ENCODE assay signal across 20 cellular contexts in genomic region chr10:70571636-70572439, GRCh38. TPM values are rescaled to one million over a fixed set of nuclear protein-coding genes. Genes with fewer than 3 reads are reported as not detected.
DNase-seq lines count a peak whose midpoint lies in the region; ATAC-seq, FAIRE-seq and TF ChIP-seq lines count a peak whose summit lies in the region.
"Had no signal": no experiment of that assay in that cellular context is flagged by ENCODE, and none has a peak within 500 bp of the region (broad histone marks: within the 10 kb centered on the region; RNA-seq: fewer than 3 reads in every experiment).

No MANE protein-coding gene starts in this region.

- no peak overlapping the region for H4K8ac ChIP-seq in IMR-90 (ENCODE audit: low read depth in 2 of 2, low read length in 2 of 2)

- 0 out of 2 replicates have a peak, but pooled peaks cover 2% of the 10 kb centered on the region for H3K4me1 ChIP-seq in IMR-90 (ENCODE audit: control insufficient read depth, insufficient read depth, low read length)
- H3K4me1 ChIP-seq in lower lobe of right lung: peaks cover 16% of the 10 kb centered on the region
- H3K4me1 ChIP-seq in spleen: peaks cover 11 to 23% (median 16%) of the 10 kb centered on the region in 6 donors

- H3K9ac ChIP-seq in IMR-90 (ENCODE audit: low read depth, low read length): no peak overlapping the region

- H3K56ac ChIP-seq in IMR-90 (ENCODE audit: extremely low read depth, insufficient read depth, low read length): no peak overlapping the region

- H2BK20ac ChIP-seq in IMR-90 (ENCODE audit: low read depth, low read length): no peak overlapping the region

- no peak overlapping the region for H2BK120ac ChIP-seq in IMR-90 (ENCODE audit: low read depth, low read length)

- peak overlapping the region; percentile 51 for H2AFZ ChIP-seq in IMR-90 (replicated peaks; ENCODE audit: low read length, poor library complexity)

- no peak overlapping the region for H2AK5ac ChIP-seq in IMR-90 (ENCODE audit: low read depth, low read length)

- FAIRE-seq in GM12891 (lab: Jason Lieb, UNC): peak; percentile 38
- FAIRE-seq: H1 had no signal

- H3K4me2 ChIP-seq in IMR-90 (ENCODE audit: low read depth, low read length): no peak overlapping the region

- H2BK15ac ChIP-seq in IMR-90 (ENCODE audit: low read depth, low read length): no peak overlapping the region

- no peak overlapping the region for H3K4ac ChIP-seq in IMR-90 (ENCODE audit: low read depth, low read length)

- H4K5ac ChIP-seq in IMR-90 (ENCODE audit: low read depth, low read length): no peak overlapping the region

- H3K18ac ChIP-seq in IMR-90 (ENCODE audit: low read depth, low read length): no peak overlapping the region

- no peaks in the 10 kb centered on the region for H3K79me1 ChIP-seq in IMR-90 (ENCODE audit: low read depth in 1 of 2, low read length in 2 of 2)

- H3K27ac ChIP-seq in IMR-90 (ENCODE audit: insufficient read depth, low read length) (no peak overlapping the region), lower lobe of right lung (no peak overlapping the region), spleen (no peak overlapping the region)

- no peaks in the 10 kb centered on the region for H3K9me3 ChIP-seq in IMR-90 (ENCODE audit: control insufficient read depth, insufficient read depth, low read length)
- no peaks in the 10 kb centered on the region for H3K9me3 ChIP-seq in lower lobe of right lung
- H3K9me3 ChIP-seq in spleen: no peaks in the 10 kb centered on the region

- no peak for TF ChIP-seq POLR2A in GM12891 (IDR thresholded peaks at IDR 0.05; ENCODE audit: low read depth, low read length)
- TF ChIP-seq POLR2A in IMR-90 (IDR thresholded peaks at IDR 0.05; ENCODE audit: low read depth, low read length): no peak
- TF ChIP-seq POLR2A in spleen (IDR thresholded peaks at IDR 0.05): no peak

- in situ Hi-C loops in IMR-90 (cut with MboI; ENCODE audit: low sequenced_read_pairs): no loop called here

- H3K23ac ChIP-seq in IMR-90 (ENCODE audit: low read depth, low read length): no peak overlapping the region

- H3K4me3 ChIP-seq in IMR-90 (ENCODE audit: insufficient read depth, low read depth, low read length): no peak overlapping the region
- no peak overlapping the region for H3K4me3 ChIP-seq in lower lobe of right lung
- no peak overlapping the region for H3K4me3 ChIP-seq in spleen

- no peak overlapping the region for H2BK5ac ChIP-seq in IMR-90 (ENCODE audit: low read depth, low read length, poor library complexity, severe bottlenecking)

- POLR2A ChIA-PET in IMR-90 (lab: Charles Lee; ENCODE audit: unreplicated experiment): no interaction called here

- H3K27me3 ChIP-seq in IMR-90 (ENCODE audit: control insufficient read depth, insufficient read depth, low read length): peaks cover 18% of the 10 kb centered on the region
- H3K27me3 ChIP-seq in lower lobe of right lung (ENCODE audit: low read depth): no peaks in the 10 kb centered on the region
- no peaks in the 10 kb centered on the region for H3K27me3 ChIP-seq in spleen (replicated peaks in 1 of 7)

- DNase-seq in GM12891 (ENCODE audit: insufficient read length, low spot score): no peak
- DNase-seq in IMR-90: no peak
- DNase-seq in lower lobe of right lung: peak; percentile 25
- peak; percentile 54 for DNase-seq in spleen
- DNase-seq in stimulated activated CD8-positive, alpha-beta memory T cell treated with anti-CD3 and anti-CD28 coated beads, Interleukin-4, amount 100 ng/mL, for 48 hours: no peak
- DNase-seq in iPS-NIHi7 (ENCODE audit: extremely low spot score): no peak
- DNase-seq: ACHN, C1 segment of cervical spinal cord, DMS79, MM.1S, NCI-H1092, NCI-H2107, NCI-H2227 treated with DMSO at 0.1 percent for 48 hours, NCI-H524, NCI-H82, SIG-M5 had no signal

- TF ChIP-seq CTCF in IMR-90 (conservative IDR thresholded peaks at IDR 0.05; ENCODE audit: low read depth, low read length) (no peak), lower lobe of right lung (IDR thresholded peaks at IDR 0.05) (no peak), spleen (IDR thresholded peaks at IDR 0.05 in 8 of 11, conservative IDR thresholded peaks at IDR 0.05 in 3 of 11) (no peak)

- intact Hi-C loops in IMR-90 (cut with micrococcal nuclease) (no loop called here), lower lobe of right lung (cut with DNase I) (no loop called here), spleen (cut with DNase I; ENCODE audit: low total_unique reads) (no loop called here)

- TF ChIP-seq RAD21 in IMR-90 (IDR thresholded peaks at IDR 0.05; ENCODE audit: low read length): no peak

- WGBS in IMR-90 (ENCODE audit: extremely low coverage in 2 of 2, insufficient read length in 1 of 2), 2 experiments: 60% methylated on average over 2 of the region's 16 CpGs; no CpG with 5 or more reads in 1 of the 2 experiments
- WGBS in spleen, 5 donors: 82 to 88% (median 84%) methylated on average over 16 of the region's 16 CpGs

- CTCF ChIA-PET in IMR-90 (lab: Yijun Ruan, JAX): no interaction called here

- BruUV-seq in IMR-90 (replicated peaks; lab: Mats Ljungman, UMichigan): no TSS peak

- dilution Hi-C loops in IMR-90 (cut with HindIII; ENCODE audit: low sequenced_read_pairs, unreplicated experiment): no loop called here

- no peaks in the 10 kb centered on the region for H3K36me3 ChIP-seq in IMR-90 (ENCODE audit: control insufficient read depth, insufficient read depth, low read length)
- H3K36me3 ChIP-seq in lower lobe of right lung: peaks cover 11% of the 10 kb centered on the region
- peaks cover 0 to 29% (median 0%) of the 10 kb centered on the region in 6 donors for H3K36me3 ChIP-seq in spleen

- no peak overlapping the region for H4K91ac ChIP-seq in IMR-90 (ENCODE audit: insufficient read depth, low read depth, low read length)

- no peak overlapping the region for H3K14ac ChIP-seq in IMR-90 (replicated peaks; ENCODE audit: low read depth, low read length)

- H2AK9ac ChIP-seq in IMR-90 (replicated peaks; ENCODE audit: low read depth, low read length, poor library complexity): no peak overlapping the region

- no peaks in the 10 kb centered on the region for H4K20me1 ChIP-seq in IMR-90 (ENCODE audit: insufficient read depth, low read length)

- H3K9me1 ChIP-seq in IMR-90 (ENCODE audit: insufficient read depth, low read length): 0 out of 2 replicates have a peak, but pooled peaks cover 3% of the 10 kb centered on the region

- ATAC-seq in IMR-90 (ENCODE audit: low read depth): no peak
- ATAC-seq in lower lobe of right lung: no peak
- ATAC-seq in GM21723 (IDR thresholded peaks at IDR 0.05; ENCODE audit: unreplicated experiment): no peak

TF ChIP-seq in GM12891, 5 proteins besides CTCF, POLR2A, EP300 and RAD21:
- TF ChIP-seq POU2F2 (IDR thresholded peaks at IDR 0.05; ENCODE audit: low read depth, low read length) (no peak), POLR2AphosphoS5 (IDR thresholded peaks at IDR 0.05; ENCODE audit: low read depth, low read length) (no peak), PAX5 (IDR thresholded peaks at IDR 0.05; ENCODE audit: insufficient read depth, low read length, severe bottlenecking) (no peak), SPI1 (IDR thresholded peaks at IDR 0.05; ENCODE audit: low read depth, low read length) (no peak), TAF1 (IDR thresholded peaks at IDR 0.05; ENCODE audit: low read depth, low read length) (no peak)

TF ChIP-seq in IMR-90, 13 proteins besides CTCF, POLR2A, EP300 and RAD21:
- TF ChIP-seq RCOR1 (IDR thresholded peaks at IDR 0.05; ENCODE audit: insufficient replicate concordance, low read length): no peak
TF ChIP-seq in IMR-90: peak in this region for 0.

RNA-seq across cellular contexts. Expression of gene PRF1, which starts 30.7 kb away (rescaled TPM):
- 13.2 TPM for polyA plus RNA-seq in GM12891 (2012; ENCODE audit: low read depth, missing spikeins)
- total RNA-seq in IMR-90 (2012; rRNA removed) (not detected in 2 replicates), lower lobe of right lung (29.5 TPM), spleen (10 to 100 TPM; 41.5 to 79.6 (median 56.8) TPM)
- polyA plus RNA-seq in IMR-90 (2012; rRNA removed) (not detected in 2 replicates), spleen (10 to 100 TPM in 1 of 3 donors, 1 to 10 TPM in 2; 6.6 to 11.3 (median 7.0) TPM)
- not detected in 2 replicates for polyA plus RNA-seq in IMR-90 (2012; cell fraction: cytosol; rRNA removed)
- polyA plus RNA-seq in IMR-90 (2012; cell fraction: nucleus; rRNA removed; ENCODE audit: low replicate concordance): not detected in 2 replicates
- total RNA-seq: H1, LHCN-M2, RPMI7951 had no signal

Comparison
In these comparisons a context has a peak if more than half of its experiments do, and no peak if none do; other contexts are left out.
1. DNase-seq: peak in lower lobe of right lung (single experiment) and spleen (single experiment); none in GM12891 (single experiment), IMR-90 (single experiment), stimulated activated CD8-positive, alpha-beta memory T cell treated with anti-CD3 and anti-CD28 coated beads, Interleukin-4, amount 100 ng/mL, for 48 hours (single experiment) and iPS-NIHi7 (single experiment).
2. RNA of gene PRF1, which starts 30.7 kb away (total RNA-seq): 41.5 to 79.6 TPM in spleen and 29.5 TPM in lower lobe of right lung (single experiment); not detected in IMR-90; every median in the first group is over 10 times any median in the second.